In genomic region chr11:64165842-64166635, GRCh38 we compare ENCODE assay signal across 1 cellular context.
TF ChIP-seq lines count a peak whose summit lies in the region.

Gene MACROD1, minus strand, starts transcription at chr11:64166113. Its CDS starts 119 bp downstream, at chr11:64165994.

TF ChIP-seq in HepG2, 621 proteins besides CTCF, POLR2A, EP300 and RAD21 (continued from another document and continues in another):
- TF ChIP-seq PRDM15 (CRISPR knock-in tag; IDR thresholded peaks at IDR 0.05), result peak; percentile 61; the same call in 1 of the 2 replicates
- no peak; the same call in 1 of the 2 replicates for TF ChIP-seq ZNF782 (CRISPR knock-in tag; IDR thresholded peaks at IDR 0.05; ENCODE audit: borderline replicate concordance)
- no peak for TF ChIP-seq NR1H2 (CRISPR knock-in tag; IDR thresholded peaks at IDR 0.05; ENCODE audit: borderline replicate concordance, low read depth)
- TF ChIP-seq MXD3 (CRISPR knock-in tag; IDR thresholded peaks at IDR 0.05), result peak; percentile 84; the same call in 1 of the 2 replicates
- TF ChIP-seq MYNN (CRISPR knock-in tag; IDR thresholded peaks at IDR 0.05; ENCODE audit: low read depth), result 0 out of 2 replicates have a peak, but pooled peaks have one; percentile 50
- TF ChIP-seq HDAC6 (IDR thresholded peaks at IDR 0.05; ENCODE audit: low read depth, low read length), result no peak
- no peak for TF ChIP-seq RFX1 (IDR thresholded peaks at IDR 0.05)
- no peak for TF ChIP-seq CSRNP2 (CRISPR knock-in tag; conservative IDR thresholded peaks at IDR 0.05; ENCODE audit: low read depth)
- 0 out of 2 replicates have a peak, but pooled peaks have one; percentile 39 for TF ChIP-seq CAMTA2 (CRISPR knock-in tag; IDR thresholded peaks at IDR 0.05; ENCODE audit: borderline replicate concordance)
- 0 out of 2 replicates have a peak, but pooled peaks have one; percentile 42 for TF ChIP-seq ZNF572 (CRISPR knock-in tag; IDR thresholded peaks at IDR 0.05)
- no peak for TF ChIP-seq GTF3A (CRISPR knock-in tag; conservative IDR thresholded peaks at IDR 0.05)
- TF ChIP-seq SYNCRIP (IDR thresholded peaks at IDR 0.05; ENCODE audit: insufficient read depth, low read depth, low read length), result no peak
- TF ChIP-seq ZSCAN29 (CRISPR knock-in tag; conservative IDR thresholded peaks at IDR 0.05), result 0 out of 2 replicates have a peak, but pooled peaks have one; percentile 12
- no peak; the same call in 1 of the 2 replicates for TF ChIP-seq ZBTB20 (CRISPR knock-in tag; IDR thresholded peaks at IDR 0.05; ENCODE audit: borderline replicate concordance, low read depth)
- TF ChIP-seq TOPORS (CRISPR knock-in tag; IDR thresholded peaks at IDR 0.05), result no peak; the same call in 1 of the 2 replicates
- no peak for TF ChIP-seq THAP8 (CRISPR knock-in tag; IDR thresholded peaks at IDR 0.05; ENCODE audit: borderline replicate concordance)
- TF ChIP-seq GABPB1 (CRISPR knock-in tag; IDR thresholded peaks at IDR 0.05), result peak; percentile 89
- TF ChIP-seq ZNF503 (CRISPR knock-in tag; IDR thresholded peaks at IDR 0.05), result 0 out of 2 replicates have a peak, but pooled peaks have one; percentile 32
- peak; percentile 66 for TF ChIP-seq PHF5A (CRISPR knock-in tag; IDR thresholded peaks at IDR 0.05; ENCODE audit: low read depth, unreplicated experiment)
- TF ChIP-seq MIER3 (CRISPR knock-in tag; IDR thresholded peaks at IDR 0.05; ENCODE audit: borderline replicate concordance), result peak; percentile 58; the same call in 1 of the 2 replicates
- TF ChIP-seq ZNF761 (CRISPR knock-in tag; conservative IDR thresholded peaks at IDR 0.05), result 0 out of 2 replicates have a peak, but pooled peaks have one; percentile 20
- TF ChIP-seq MLLT10 (CRISPR knock-in tag; IDR thresholded peaks at IDR 0.05), result no peak
- TF ChIP-seq ZNF335 (CRISPR knock-in tag; IDR thresholded peaks at IDR 0.05), result peak; percentile 59; the same call in 1 of the 2 replicates
- no peak for TF ChIP-seq ISL2 (CRISPR knock-in tag; IDR thresholded peaks at IDR 0.05)
- TF ChIP-seq ZSCAN12 (CRISPR knock-in tag; IDR thresholded peaks at IDR 0.05), result no peak
- TF ChIP-seq SSRP1 (CRISPR knock-in tag; IDR thresholded peaks at IDR 0.05), result no peak
- no peak; the same call in 1 of the 2 replicates for TF ChIP-seq ZNF547 (CRISPR knock-in tag; IDR thresholded peaks at IDR 0.05)
- TF ChIP-seq ZNF83 (CRISPR knock-in tag; IDR thresholded peaks at IDR 0.05; ENCODE audit: borderline replicate concordance), result no peak
- no peak for TF ChIP-seq TIGD3 (CRISPR knock-in tag; IDR thresholded peaks at IDR 0.05; ENCODE audit: borderline replicate concordance)
- no peak for TF ChIP-seq KDM5A (IDR thresholded peaks at IDR 0.05; ENCODE audit: borderline replicate concordance, low read length)
- TF ChIP-seq NFKBIZ (CRISPR knock-in tag; IDR thresholded peaks at IDR 0.05), result no peak
- no peak for TF ChIP-seq ZNF441 (CRISPR knock-in tag; IDR thresholded peaks at IDR 0.05; ENCODE audit: borderline replicate concordance)
- no peak for TF ChIP-seq ZBTB33 (CRISPR knock-in tag; IDR thresholded peaks at IDR 0.05)
- TF ChIP-seq ZNF326 (CRISPR knock-in tag; IDR thresholded peaks at IDR 0.05; ENCODE audit: borderline replicate concordance), result no peak
- no peak for TF ChIP-seq CHD4 (IDR thresholded peaks at IDR 0.05; ENCODE audit: borderline replicate concordance, low read length)
- peak; percentile 92 for TF ChIP-seq ZXDC (CRISPR knock-in tag; IDR thresholded peaks at IDR 0.05)
- no peak for TF ChIP-seq ZNF205 (CRISPR knock-in tag; IDR thresholded peaks at IDR 0.05)
- TF ChIP-seq LCORL (IDR thresholded peaks at IDR 0.05), result no peak
- TF ChIP-seq LCORL (CRISPR knock-in tag; IDR thresholded peaks at IDR 0.05), result peak; percentile 45
- no peak for TF ChIP-seq NFRKB (IDR thresholded peaks at IDR 0.05)
- peak; percentile 36; the same call in 1 of the 2 replicates for TF ChIP-seq EEA1 (CRISPR knock-in tag; IDR thresholded peaks at IDR 0.05; ENCODE audit: borderline replicate concordance)
- peak; percentile 64 for TF ChIP-seq ZNF704 (CRISPR knock-in tag; IDR thresholded peaks at IDR 0.05; ENCODE audit: borderline replicate concordance)
- TF ChIP-seq RXRA (CRISPR knock-in tag; IDR thresholded peaks at IDR 0.05), result peak; percentile 42; the same call in 1 of the 2 replicates
- TF ChIP-seq ONECUT2 (CRISPR knock-in tag; IDR thresholded peaks at IDR 0.05), result no peak
- TF ChIP-seq NCOA2 (CRISPR knock-in tag; IDR thresholded peaks at IDR 0.05), result no peak
- peak; percentile 60 for TF ChIP-seq RBM39 (IDR thresholded peaks at IDR 0.05; ENCODE audit: low read depth, low read length, poor library complexity, severe bottlenecking)
- 0 out of 2 replicates have a peak, but pooled peaks have one; percentile 24 for TF ChIP-seq ZFAT (CRISPR knock-in tag; conservative IDR thresholded peaks at IDR 0.05)
- no peak for TF ChIP-seq SMAD1 (CRISPR knock-in tag; IDR thresholded peaks at IDR 0.05; ENCODE audit: borderline replicate concordance, low read depth)
- no peak for TF ChIP-seq ZNF260 (CRISPR knock-in tag; IDR thresholded peaks at IDR 0.05; ENCODE audit: borderline replicate concordance, low read depth)
- no peak for TF ChIP-seq ZNF251 (CRISPR knock-in tag; IDR thresholded peaks at IDR 0.05)
- no peak for TF ChIP-seq ZMAT5 (CRISPR knock-in tag; IDR thresholded peaks at IDR 0.05; ENCODE audit: borderline replicate concordance, low read depth)
- peak; percentile 80; the same call in 1 of the 2 replicates for TF ChIP-seq KDM5B (CRISPR knock-in tag; IDR thresholded peaks at IDR 0.05; ENCODE audit: borderline replicate concordance)
- TF ChIP-seq ZNF562 (CRISPR knock-in tag; IDR thresholded peaks at IDR 0.05; ENCODE audit: borderline replicate concordance), result no peak
- peak; percentile 14; the same call in 1 of the 2 replicates for TF ChIP-seq IRF2 (CRISPR knock-in tag; IDR thresholded peaks at IDR 0.05)
- peak; percentile 72; the same call in 1 of the 2 replicates for TF ChIP-seq KLF6 (CRISPR knock-in tag; IDR thresholded peaks at IDR 0.05)
